In genomic region chr15:74725241-74725774, GRCh38 we compare ENCODE assay signal across 8 cellular contexts. TPM values are rescaled to one million over a fixed set of nuclear protein-coding genes. Genes with fewer than 3 reads are reported as not detected.
DNase-seq lines count a peak whose midpoint lies in the region; ATAC-seq, FAIRE-seq and TF ChIP-seq lines count a peak whose summit lies in the region.

Gene CYP1A1, minus strand, starts transcription at chr15:74725528. Its CDS starts 2,431 bp downstream, at chr15:74723097.

- in situ Hi-C loops in IMR-90 (cut with MboI; ENCODE audit: low sequenced_read_pairs), result no loop called here

- H3K4me1 ChIP-seq in IMR-90 (ENCODE audit: control insufficient read depth, insufficient read depth, low read length), result no peaks in the 10 kb centered on the region
- H3K4me1 ChIP-seq in vagina, result peaks cover 18% of the 10 kb centered on the region

- no peak for FAIRE-seq in RCC 7860 (lab: Jason Lieb, UNC)

- no peaks in the 10 kb centered on the region for H3K79me1 ChIP-seq in IMR-90 (ENCODE audit: low read depth in 1 of 2, low read length in 2 of 2)

- H4K91ac ChIP-seq in IMR-90 (ENCODE audit: insufficient read depth, low read depth, low read length), result no peak within 1 kb of the TSS

- ATAC-seq in IMR-90 (ENCODE audit: low read depth) (peak; percentile 44), esophagus mucosa (peak; percentile 50), GM21423 (IDR thresholded peaks at IDR 0.05; ENCODE audit: unreplicated experiment) (no peak)
- peak; percentile 38 for ATAC-seq in activated CD8-positive, alpha-beta T cell treated with anti-CD3 and anti-CD28 coated beads, Interleukin-2, amount 10 ng/mL, durations not matched to agents 7 days and 5 days

- peaks cover 5% of the 10 kb centered on the region for H3K9me1 ChIP-seq in IMR-90 (ENCODE audit: insufficient read depth, low read length)

- intact Hi-C loops in IMR-90 (cut with micrococcal nuclease) (no loop called here), vagina (cut with DNase I) (no loop called here)

- no peaks in the 10 kb centered on the region for H3K9me3 Mint-ChIP-seq in activated CD8-positive, alpha-beta T cell treated with anti-CD3 and anti-CD28 coated beads, Interleukin-2, amount 10 ng/mL, durations not matched to agents 7 days and 5 days (ENCODE audit: insufficient read depth)

- no peak within 1 kb of the TSS for H3K18ac ChIP-seq in IMR-90 (ENCODE audit: low read depth, low read length)

- H3K9me3 ChIP-seq in IMR-90 (ENCODE audit: control insufficient read depth, insufficient read depth, low read length), result no peaks in the 10 kb centered on the region
- no peaks in the 10 kb centered on the region for H3K9me3 ChIP-seq in neural cell (ENCODE audit: low read length)
- H3K9me3 ChIP-seq in vagina, result no peaks in the 10 kb centered on the region

- no peak within 1 kb of the TSS for H3K14ac ChIP-seq in IMR-90 (replicated peaks; ENCODE audit: low read depth, low read length)

- no peak within 1 kb of the TSS for H3K56ac ChIP-seq in IMR-90 (ENCODE audit: extremely low read depth, insufficient read depth, low read length)

- TF ChIP-seq POLR2A in IMR-90 (IDR thresholded peaks at IDR 0.05; ENCODE audit: low read depth, low read length) (no peak), vagina (IDR thresholded peaks at IDR 0.05) (no peak)

- H2BK120ac ChIP-seq in IMR-90 (ENCODE audit: low read depth, low read length), result no peak within 1 kb of the TSS

- 0 out of 2 replicates have a peak within 1 kb of the TSS, but pooled peaks have one; percentile 59 for H2AK5ac ChIP-seq in IMR-90 (ENCODE audit: low read depth, low read length)

- TF ChIP-seq CTCF in C4-2B (conservative IDR thresholded peaks at IDR 0.05) (no peak), IMR-90 (conservative IDR thresholded peaks at IDR 0.05; ENCODE audit: low read depth, low read length) (no peak), neural cell (IDR thresholded peaks at IDR 0.05; ENCODE audit: poor library complexity, severe bottlenecking) (no peak), vagina (IDR thresholded peaks at IDR 0.05) (no peak)

- WGBS in IMR-90 (ENCODE audit: extremely low coverage in 2 of 2, insufficient read length in 1 of 2), 2 experiments, result no CpG with 5 or more reads among the region's 10 CpGs

- peak within 1 kb of the TSS; percentile 52 for H3K27ac ChIP-seq in C4-2B
- H3K27ac ChIP-seq in IMR-90 (ENCODE audit: insufficient read depth, low read length), result no peak within 1 kb of the TSS
- no peak within 1 kb of the TSS for H3K27ac ChIP-seq in neural cell (ENCODE audit: low read length)
- peak within 1 kb of the TSS; percentile 27 for H3K27ac ChIP-seq in vagina

- CTCF ChIA-PET in IMR-90 (lab: Yijun Ruan, JAX), result no interaction called here
- CTCF ChIA-PET in activated CD8-positive, alpha-beta T cell treated with anti-CD3 and anti-CD28 coated beads, Interleukin-2, amount 10 ng/mL, durations not matched to agents 7 days and 5 days (lab: Charles Lee), result interaction anchor here (0.6 to 3.1 kb wide), 12 partner anchors 27 to 225 kb away, joined by 3 to 17 read pairs (median 4); no protein-coding TSS in a partner anchor

- H3K4me3 ChIP-seq in IMR-90 (ENCODE audit: insufficient read depth, low read depth, low read length) (peak within 1 kb of the TSS; percentile 45), neural cell (ENCODE audit: low read length) (peak within 1 kb of the TSS; percentile 78), vagina (peak within 1 kb of the TSS; percentile 51 to 64)

- POLR2A ChIA-PET in IMR-90 (lab: Charles Lee; ENCODE audit: unreplicated experiment), result interaction anchor here (0.5 kb wide), 1 partner anchor 41 kb away, joined by 7 read pairs; no protein-coding TSS in a partner anchor
- POLR2A ChIA-PET in activated CD8-positive, alpha-beta T cell treated with anti-CD3 and anti-CD28 coated beads, Interleukin-2, amount 10 ng/mL, durations not matched to agents 7 days and 5 days (lab: Charles Lee), result interaction anchor here (0.6 to 1.1 kb wide), 5 partner anchors 55 to 302 kb away, joined by 3 read pairs; no protein-coding TSS in a partner anchor

- no peak within 1 kb of the TSS for H2BK20ac ChIP-seq in IMR-90 (ENCODE audit: low read depth, low read length)

- H4K5ac ChIP-seq in IMR-90 (ENCODE audit: low read depth, low read length), result no peak within 1 kb of the TSS

- H3K23ac ChIP-seq in IMR-90 (ENCODE audit: low read depth, low read length), result no peak within 1 kb of the TSS

- H3K4me2 ChIP-seq in IMR-90 (ENCODE audit: low read depth, low read length), result peak within 1 kb of the TSS; percentile 87
- H3K4me2 ChIP-seq in neural cell (ENCODE audit: low read length), result peak within 1 kb of the TSS; percentile 48

- no peaks in the 10 kb centered on the region for H3K36me3 Mint-ChIP-seq in activated CD8-positive, alpha-beta T cell treated with anti-CD3 and anti-CD28 coated beads, Interleukin-2, amount 10 ng/mL, durations not matched to agents 7 days and 5 days (ENCODE audit: low read depth)

- no peak within 1 kb of the TSS for H3K4ac ChIP-seq in IMR-90 (ENCODE audit: low read depth, low read length)

- H2AK9ac ChIP-seq in IMR-90 (replicated peaks; ENCODE audit: low read depth, low read length, poor library complexity), result peak within 1 kb of the TSS; percentile 28

- no peaks in the 10 kb centered on the region for H3F3A ChIP-seq in neural cell (ENCODE audit: insufficient read depth, low read length, poor library complexity, severe bottlenecking)

- H4K20me1 ChIP-seq in IMR-90 (ENCODE audit: insufficient read depth, low read length), result no peaks in the 10 kb centered on the region; the same call in 1 of the 2 replicates
- no peaks in the 10 kb centered on the region for H4K20me1 ChIP-seq in neural cell (ENCODE audit: insufficient read depth)

- no peaks in the 10 kb centered on the region for H3K9me2 ChIP-seq in neural cell (ENCODE audit: insufficient read depth, low read length)

- peaks cover 27% of the 10 kb centered on the region for H3K4me1 Mint-ChIP-seq in activated CD8-positive, alpha-beta T cell treated with anti-CD3 and anti-CD28 coated beads, Interleukin-2, amount 10 ng/mL, durations not matched to agents 7 days and 5 days (ENCODE audit: low read depth)

- H3K9ac ChIP-seq in IMR-90 (ENCODE audit: low read depth, low read length) (no peak within 1 kb of the TSS), neural cell (ENCODE audit: low read length) (peak within 1 kb of the TSS; percentile 59)

- H2BK15ac ChIP-seq in IMR-90 (ENCODE audit: low read depth, low read length), result no peak within 1 kb of the TSS

- peak within 1 kb of the TSS; percentile 51 for H3K27ac Mint-ChIP-seq in activated CD8-positive, alpha-beta T cell treated with anti-CD3 and anti-CD28 coated beads, Interleukin-2, amount 10 ng/mL, durations not matched to agents 7 days and 5 days

- H3K27me3 ChIP-seq in IMR-90 (ENCODE audit: control insufficient read depth, insufficient read depth, low read length), result peaks cover 71% of the 10 kb centered on the region
- H3K27me3 ChIP-seq in neural cell (ENCODE audit: insufficient read depth, low read depth, low read length), result peaks cover 15% of the 10 kb centered on the region
- no peaks in the 10 kb centered on the region for H3K27me3 ChIP-seq in vagina

- H3K36me3 ChIP-seq in IMR-90 (ENCODE audit: control insufficient read depth, insufficient read depth, low read length) (no peaks in the 10 kb centered on the region), neural cell (ENCODE audit: insufficient read depth, low read length) (no peaks in the 10 kb centered on the region), vagina (no peaks in the 10 kb centered on the region)

- TF ChIP-seq RAD21 in IMR-90 (IDR thresholded peaks at IDR 0.05; ENCODE audit: low read length) (no peak), neural cell (conservative IDR thresholded peaks at IDR 0.05) (no peak)

- peak within 1 kb of the TSS; percentile 61 for H3K4me3 Mint-ChIP-seq in activated CD8-positive, alpha-beta T cell treated with anti-CD3 and anti-CD28 coated beads, Interleukin-2, amount 10 ng/mL, durations not matched to agents 7 days and 5 days

- H2AFZ ChIP-seq in IMR-90 (replicated peaks; ENCODE audit: low read length, poor library complexity) (peak within 1 kb of the TSS; percentile 87), neural cell (ENCODE audit: low read depth, low read length) (peak within 1 kb of the TSS; percentile 40)

- no peak for DNase-seq in IMR-90
- DNase-seq in activated CD8-positive, alpha-beta T cell treated with anti-CD3 and anti-CD28 coated beads, Interleukin-2, amount 10 ng/mL, durations not matched to agents 7 days and 5 days, result peak; percentile 38
- no peak for DNase-seq in vagina (ENCODE audit: extremely low spot score in 2 of 2)
- DNase-seq in RCC 7860 (ENCODE audit: low spot score), result no peak

- peaks cover 5% of the 10 kb centered on the region for H3K27me3 Mint-ChIP-seq in activated CD8-positive, alpha-beta T cell treated with anti-CD3 and anti-CD28 coated beads, Interleukin-2, amount 10 ng/mL, durations not matched to agents 7 days and 5 days (ENCODE audit: low read depth)

- no peak for TF ChIP-seq EP300 in neural cell (conservative IDR thresholded peaks at IDR 0.05; ENCODE audit: poor library complexity, severe bottlenecking)

- H3K79me2 ChIP-seq in neural cell (replicated peaks; ENCODE audit: insufficient read depth, low read length), result no peaks in the 10 kb centered on the region

- no peak within 1 kb of the TSS for H2BK5ac ChIP-seq in IMR-90 (ENCODE audit: low read depth, low read length, poor library complexity, severe bottlenecking)

- H4K8ac ChIP-seq in IMR-90 (ENCODE audit: low read depth in 2 of 2, low read length in 2 of 2), result no peak within 1 kb of the TSS

- BruUV-seq in IMR-90 (replicated peaks; lab: Mats Ljungman, UMichigan), result no TSS peak

- dilution Hi-C loops in IMR-90 (cut with HindIII; ENCODE audit: low sequenced_read_pairs, unreplicated experiment), result no loop called here

TF ChIP-seq in IMR-90, 13 proteins besides CTCF, POLR2A, EP300 and RAD21 (continues in another document):
- TF ChIP-seq RCOR1 (IDR thresholded peaks at IDR 0.05; ENCODE audit: insufficient replicate concordance, low read length), result no peak

TF ChIP-seq in neural cell, 6 proteins besides CTCF, POLR2A, EP300 and RAD21:
- no peak for TF ChIP-seq SMC3 (conservative IDR thresholded peaks at IDR 0.05; ENCODE audit: poor library complexity)
- peak; percentile 36 for TF ChIP-seq POLR2AphosphoS5 (IDR thresholded peaks at IDR 0.05)
TF ChIP-seq in neural cell: peak in this region for 1.

RNA-seq across cellular contexts. Expression of gene CYP1A1, which starts in this region (rescaled TPM):
- total RNA-seq in IMR-90 (2012; rRNA removed) (under 0.01 TPM in 2 replicates), esophagus mucosa (not detected), vagina (1.5 TPM)
- polyA plus RNA-seq in IMR-90 (2012; rRNA removed) (0.03 and 0.04 TPM in 2 replicates), neural cell (0.09 and 0.36 TPM in 2 replicates)
- polyA plus RNA-seq in IMR-90 (2012; cell fraction: cytosol; rRNA removed), result 0.02 TPM in 1 of 2 replicates, not detected in the other
- 0.05 and 0.06 TPM in 2 replicates for polyA plus RNA-seq in IMR-90 (2012; cell fraction: nucleus; rRNA removed; ENCODE audit: low replicate concordance)
- 1 to 10 TPM; 4.7 to 4.8 TPM for total RNA-seq in activated CD8-positive, alpha-beta T cell treated with anti-CD3 and anti-CD28 coated beads, Interleukin-2, amount 10 ng/mL, durations not matched to agents 7 days and 5 days
- 0.24 and 0.58 TPM in 2 replicates for polyA minus RNA-seq in neural cell

Comparison
In these comparisons a context has a peak if more than half of its experiments do, and no peak if none do; other contexts are left out.
1. Peak in ATAC-seq, H3K4me3 ChIP-seq and H3K4me2 ChIP-seq in IMR-90; RNA of the gene not detected or under 1 TPM.
2. Peak in ATAC-seq in esophagus mucosa; RNA of the gene not detected or under 1 TPM.
3. H3K27ac ChIP-seq: peak in C4-2B (single experiment) and vagina (single experiment); none in IMR-90 (single experiment) and neural cell (single experiment).
4. Peak in every context shown above with its lines, with median percentiles within 50 percentile points of each other: H3K4me3 ChIP-seq.